35 cellular contexts compared by ENCODE assay signal in the genomic region with DNA sequence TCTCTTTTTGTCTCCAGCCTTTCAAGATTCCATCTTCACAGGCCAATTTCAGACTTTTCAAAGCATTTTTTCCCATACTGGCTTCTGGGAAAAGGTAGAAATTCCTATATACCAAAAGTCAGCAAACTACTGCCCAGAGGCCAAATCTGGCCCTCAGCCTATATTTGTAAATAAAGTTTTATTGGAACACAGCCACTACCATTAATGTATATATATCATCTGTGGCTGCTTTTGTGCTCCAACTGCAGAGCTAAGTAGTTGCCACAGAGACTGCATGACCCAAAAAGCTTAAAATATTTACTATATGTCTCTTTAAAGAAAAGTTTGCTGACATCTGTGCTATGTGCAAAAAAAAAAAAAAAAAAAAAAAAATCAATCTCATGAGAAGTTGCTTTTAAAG.
"Had no signal": no experiment of that assay in that cellular context is flagged by ENCODE, and none has a peak within 500 bp of the region (broad histone marks: within the 10 kb centered on the region; RNA-seq: fewer than 3 reads in every experiment).

No MANE protein-coding gene starts in this region.

- H3K36me3 ChIP-seq: MG63 had no signal

- H3K9me3 ChIP-seq: MG63 had no signal

- H3K4me3 ChIP-seq: MG63 had no signal

- DNase-seq: Kasumi-1, MG63, MM.1S, MV-4-11, NCI-H1048, NCI-H1092, NCI-H1092 treated with DMSO at 0.1 percent for 48 hours, NCI-H1105, NCI-H1105 treated with DMSO at 0.1 percent for 48 hours, NCI-H1417, NCI-H1417 treated with DMSO at 0.1 percent for 48 hours, NCI-H1436, NCI-H1436 treated with DMSO at 0.1 percent for 48 hours, NCI-H146, NCI-H1694, NCI-H1694 treated with DMSO at 0.1 percent for 48 hours, NCI-H187, NCI-H187 treated with DMSO at 0.1 percent for 48 hours, NCI-H1930, NCI-H2029, NCI-H2029 treated with DMSO at 0.1 percent for 48 hours, NCI-H2081, NCI-H2081 treated with DMSO at 0.1 percent for 48 hours, NCI-H2107, NCI-H2171, NCI-H2171 treated with DMSO at 0.1 percent for 48 hours, NCI-H2227 treated with DMSO at 0.1 percent for 48 hours, NCI-H226, NCI-H345, NCI-H446, NCI-H446 treated with DMSO at 0.1 percent for 48 hours, NCI-H510A, NCI-H510A treated with DMSO at 0.1 percent for 48 hours, NCI-H524, NCI-H524 treated with DMSO at 0.1 percent for 48 hours had no signal

- H3K27me3 ChIP-seq: MG63 had no signal
